Comparison of ENCODE assay signal across 8 cellular contexts in the genomic region with DNA sequence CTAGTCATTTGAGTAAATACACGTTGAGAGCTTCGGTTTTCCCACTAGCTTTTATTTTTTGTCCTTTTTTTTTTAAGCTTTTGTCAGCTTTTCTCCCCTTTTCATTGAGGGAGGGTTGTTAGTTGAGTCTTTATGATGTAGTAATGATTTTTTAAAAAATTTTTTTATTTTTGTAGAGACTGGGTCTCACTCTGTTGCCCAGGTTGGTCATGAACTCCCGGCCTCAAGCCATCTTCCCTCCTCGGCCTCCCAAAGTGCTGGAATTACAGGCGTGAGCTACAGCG. TPM values are rescaled to one million over a fixed set of nuclear protein-coding genes. Genes with fewer than 3 reads are reported as not detected.
A peak's percentile ranks its signal among the peaks of the same experiment; 100 is the strongest.
DNase-seq lines count a peak whose midpoint lies in the region; ATAC-seq, FAIRE-seq and TF ChIP-seq lines count a peak whose summit lies in the region.

No MANE protein-coding gene starts in this region.

- peak overlapping the region; percentile 96 for H3K4me2 ChIP-seq in mammary epithelial cell (ENCODE audit: insufficient read depth, low read depth, low read length)

- BruUV-seq in mammary epithelial cell (replicated peaks; lab: Mats Ljungman, UMichigan): no TSS peak

- H3K27ac ChIP-seq in left ventricle myocardium inferior (replicated peaks): no peak overlapping the region
- peak overlapping the region; percentile 15 for H3K27ac ChIP-seq in mammary epithelial cell (ENCODE audit: insufficient read depth, low read depth, low read length)

- CTCF ChIA-PET in mammary epithelial cell (lab: Charles Lee; ENCODE audit: low non-redundant PET): no interaction called here

- FAIRE-seq in RCC 7860 (lab: Jason Lieb, UNC): no peak

- H3K27me3 ChIP-seq in left ventricle myocardium inferior (ENCODE audit: low read depth) (no peaks in the 10 kb centered on the region), mammary epithelial cell (ENCODE audit: insufficient read depth, low read length) (no peaks in the 10 kb centered on the region), mucosa of stomach (ENCODE audit: control insufficient read depth, insufficient read depth, low read length) (no peaks in the 10 kb centered on the region)

- peak overlapping the region; percentile 86 for H3K4me3 ChIP-seq in left ventricle myocardium inferior
- peak overlapping the region; percentile 89 to 95 (median 91) for H3K4me3 ChIP-seq in mammary epithelial cell (replicated peaks in 1 of 3; ENCODE audit: insufficient read depth in 1 of 3, low read depth in 2 of 3, low read length in 3 of 3)
- peak overlapping the region; percentile 100 for H3K4me3 ChIP-seq in mucosa of stomach (ENCODE audit: low read length)

- H3K36me3 ChIP-seq in left ventricle myocardium inferior: peaks cover 22% of the 10 kb centered on the region
- no peaks in the 10 kb centered on the region for H3K36me3 ChIP-seq in mammary epithelial cell (ENCODE audit: insufficient read depth, low read length)
- H3K36me3 ChIP-seq in mucosa of stomach (ENCODE audit: control insufficient read depth, insufficient read depth, low read length): no peaks in the 10 kb centered on the region

- dilution Hi-C loops in mammary epithelial cell (cut with HindIII; ENCODE audit: low sequenced_read_pairs): no loop called here

- 16% methylated on average over 5 of the region's 6 CpGs for WGBS in mammary epithelial cell (ENCODE audit: low coverage, missing lambda C conversion rate)

- H3K4me1 ChIP-seq in left ventricle myocardium inferior (peaks cover 22% of the 10 kb centered on the region), mammary epithelial cell (ENCODE audit: insufficient read depth, low read length) (peaks cover 11% of the 10 kb centered on the region), mucosa of stomach (ENCODE audit: control insufficient read depth, insufficient read depth, low read length) (peaks cover 27% of the 10 kb centered on the region)

- in situ Hi-C loops in mammary epithelial cell (cut with MboI; ENCODE audit: low sequenced_read_pairs in 2 of 2): no loop called here

- ATAC-seq in Right ventricle myocardium inferior (no peak), HG02642 (IDR thresholded peaks at IDR 0.05; ENCODE audit: poor library complexity, unreplicated experiment) (no peak)

- peaks cover 3% of the 10 kb centered on the region for H3K79me2 ChIP-seq in mammary epithelial cell (ENCODE audit: insufficient read depth, low read length)

- DNase-seq in left ventricle myocardium inferior (no peak), Right ventricle myocardium inferior (ENCODE audit: missing footprints) (no peak), mammary epithelial cell (no peak), NCI-H1105 (lab: John Stamatoyannopoulos, UW) (no peak), NCI-H2171 treated with DMSO at 0.1 percent for 48 hours (lab: John Stamatoyannopoulos, UW) (no peak), RCC 7860 (ENCODE audit: low spot score) (no peak)

- H4K20me1 ChIP-seq in mammary epithelial cell (ENCODE audit: insufficient read depth, low read length): no peaks in the 10 kb centered on the region

- H2AFZ ChIP-seq in mammary epithelial cell (ENCODE audit: low read depth, low read length): peak overlapping the region; percentile 98

- H3K9ac ChIP-seq in mammary epithelial cell (ENCODE audit: insufficient read depth, low read length): no peak overlapping the region
- H3K9ac ChIP-seq in mucosa of stomach (ENCODE audit: low read length): peak overlapping the region; percentile 85

- TF ChIP-seq CTCF in left ventricle myocardium inferior (IDR thresholded peaks at IDR 0.05; ENCODE audit: borderline replicate concordance) (no peak), mammary epithelial cell (conservative IDR thresholded peaks at IDR 0.05 in 1 of 2, IDR thresholded peaks at IDR 0.05 in 1 of 2; ENCODE audit: extremely low read depth in 1 of 2, insufficient read depth in 1 of 2, low read depth in 1 of 2, low read length in 2 of 2) (no peak)

- no peaks in the 10 kb centered on the region for H3K9me3 ChIP-seq in left ventricle myocardium inferior (replicated peaks)
- H3K9me3 ChIP-seq in mammary epithelial cell (replicated peaks; ENCODE audit: insufficient read depth, low read length): no peaks in the 10 kb centered on the region
- H3K9me3 ChIP-seq in mucosa of stomach (ENCODE audit: control insufficient read depth, low read length): no peaks in the 10 kb centered on the region

- intact Hi-C loops in left ventricle myocardium inferior (cut with micrococcal nuclease) (no loop called here), Right ventricle myocardium inferior (cut with DNase I) (loop anchor here (2.0 to 10.0 kb wide), 3 partner anchors 53 to 443 kb away; partner anchors contain the start of gene WDR73), mammary epithelial cell (cut with micrococcal nuclease) (loop anchor here (2.0 kb wide), 1 partner anchor 31 kb away; no protein-coding TSS in a partner anchor)

RNA-seq across cellular contexts. Expression of gene ZSCAN2, which starts 0.7 kb away (rescaled TPM):
- total RNA-seq in left ventricle myocardium inferior (7.4 TPM), Right ventricle myocardium inferior (5.7 TPM), mammary epithelial cell (1 to 10 TPM; 5.0 to 6.3 TPM)
- 4.2 TPM for polyA plus RNA-seq in mammary epithelial cell
- 4.0 TPM for polyA minus RNA-seq in mammary epithelial cell

RNA-seq across cellular contexts. Expression of gene WDR73, which starts 52.6 kb away (rescaled TPM):
- 14.7 TPM for total RNA-seq in left ventricle myocardium inferior
- total RNA-seq in Right ventricle myocardium inferior: 12.8 TPM
- total RNA-seq in mammary epithelial cell: 10 to 100 TPM; 23.0 to 28.1 TPM
- polyA plus RNA-seq in mammary epithelial cell: 20.7 TPM
- polyA minus RNA-seq in mammary epithelial cell: 13.7 TPM

RNA-seq across cellular contexts. Expression of gene NMB, which starts 56.5 kb away (rescaled TPM):
- 2.0 TPM for total RNA-seq in left ventricle myocardium inferior
- total RNA-seq in Right ventricle myocardium inferior: 3.9 TPM
- total RNA-seq in mammary epithelial cell: 1 to 10 TPM; 1.0 to 3.7 TPM
- polyA plus RNA-seq in mammary epithelial cell: 4.0 TPM
- polyA minus RNA-seq in mammary epithelial cell: not detected
